Comparison of ENCODE assay signal across 8 cellular contexts in the genomic region with DNA sequence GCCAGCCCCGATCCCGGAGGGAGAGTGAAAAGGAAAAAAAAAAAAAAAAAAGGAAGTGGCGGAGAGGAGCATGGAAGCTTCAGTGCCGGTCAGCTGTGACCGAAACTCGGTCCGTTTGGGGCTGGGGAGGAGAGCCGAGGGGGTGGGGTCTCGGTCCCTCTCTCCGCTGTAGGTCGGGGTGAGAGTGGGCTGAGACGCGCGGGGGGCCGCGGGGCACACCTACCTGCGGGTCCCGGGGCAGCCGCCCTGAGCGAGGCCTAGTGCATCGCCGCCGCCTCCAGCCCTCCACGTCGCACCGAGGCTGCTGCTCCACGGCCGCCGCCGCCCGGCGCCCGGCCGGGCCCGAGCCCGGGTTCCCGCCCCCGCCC. TPM values are rescaled to one million over a fixed set of nuclear protein-coding genes. Genes with fewer than 3 reads are reported as not detected.
DNase-seq lines count a peak whose midpoint lies in the region; ATAC-seq, FAIRE-seq and TF ChIP-seq lines count a peak whose summit lies in the region.

No MANE protein-coding gene starts in this region.

- peaks cover 0 to 11% of the 10 kb centered on the region in 2 donors for H3K36me3 Mint-ChIP-seq in CD4-positive, alpha-beta memory T cell
- H3K36me3 Mint-ChIP-seq in T-cell (peaks cover 3% of the 10 kb centered on the region), mesothelial cell of epicardium (no peaks in the 10 kb centered on the region)

- peak; percentile 73 for FAIRE-seq in GM19239 (lab: Jason Lieb, UNC)

- ATAC-seq in HG03432 (IDR thresholded peaks at IDR 0.05; ENCODE audit: unreplicated experiment) (peak; percentile 69), T-cell (replicated peaks in 1 of 4) (peak; percentile 56 to 71 (median 66)), thoracic aorta (ENCODE audit: insufficient number of reproducible peaks, low FRiP score, low read depth) (peak; percentile 61)

- intact Hi-C loops in CD4-positive, alpha-beta memory T cell (cut with micrococcal nuclease) = loop anchor here (1.0 to 5.0 kb wide), 2 partner anchors 125 to 176 kb away; partner anchors contain the start of gene UGP2

- peak overlapping the region; percentile 21 to 51 for H3K4me3 ChIP-seq in CD4-positive, alpha-beta memory T cell (ENCODE audit: low read length in 2 of 2)
- peak overlapping the region; percentile 98 for H3K4me3 ChIP-seq in endocrine pancreas (ENCODE audit: control insufficient read depth, insufficient read depth, low read length)
- peak overlapping the region; percentile 85 for H3K4me3 ChIP-seq in thoracic aorta

- H3K36me3 ChIP-seq in CD4-positive, alpha-beta memory T cell (ENCODE audit: insufficient read depth, low read length) = no peaks in the 10 kb centered on the region
- H3K36me3 ChIP-seq in endocrine pancreas (ENCODE audit: control insufficient read depth, insufficient read depth, low read length) (no peaks in the 10 kb centered on the region), thoracic aorta (no peaks in the 10 kb centered on the region)

- peaks cover 55% of the 10 kb centered on the region for H3K4me1 ChIP-seq in CD4-positive, alpha-beta memory T cell (ENCODE audit: insufficient read depth, low read length)
- H3K4me1 ChIP-seq in endocrine pancreas (ENCODE audit: control insufficient read depth, insufficient read depth, low read length) = peaks cover 5% of the 10 kb centered on the region
- peaks cover 12 to 40% of the 10 kb centered on the region in 2 donors for H3K4me1 ChIP-seq in thoracic aorta (ENCODE audit: control insufficient read depth in 1 of 2, low read depth in 2 of 2)

- no peaks in the 10 kb centered on the region for H3K9me3 Mint-ChIP-seq in CD4-positive, alpha-beta memory T cell
- H3K9me3 Mint-ChIP-seq in T-cell (no peaks in the 10 kb centered on the region), mesothelial cell of epicardium (no peaks in the 10 kb centered on the region)

- H3K27ac ChIP-seq in CD4-positive, alpha-beta memory T cell (ENCODE audit: low read depth, low read length) = peak overlapping the region; percentile 72
- H3K27ac ChIP-seq in thoracic aorta = peak overlapping the region; percentile 85 to 95

- CTCF ChIA-PET in CD4-positive, alpha-beta memory T cell (lab: Charles Lee; ENCODE audit: partially characterized antibody) = interaction anchor here (0.6 to 1.5 kb wide), 4 partner anchors 16 to 1107 kb away, joined by 3 to 5 read pairs (median 4); no protein-coding TSS in a partner anchor
- CTCF ChIA-PET in T-cell (lab: Charles Lee) = interaction anchor here in 1 of 2 donors (0.7 to 1.7 kb wide), 2 partner anchors 10 to 310 kb away, joined by 4 to 5 read pairs; no protein-coding TSS in a partner anchor

- H3K27me3 ChIP-seq in CD4-positive, alpha-beta memory T cell (ENCODE audit: insufficient read depth, low read length) = no peaks in the 10 kb centered on the region
- no peaks in the 10 kb centered on the region for H3K27me3 ChIP-seq in endocrine pancreas (ENCODE audit: control insufficient read depth, insufficient read depth, low read length)
- no peaks in the 10 kb centered on the region for H3K27me3 ChIP-seq in thoracic aorta (replicated peaks; ENCODE audit: insufficient read depth)

- peak overlapping the region; percentile 98 to 99 (median 99) for H3K4me3 Mint-ChIP-seq in CD4-positive, alpha-beta memory T cell
- H3K4me3 Mint-ChIP-seq in T-cell = peak overlapping the region; percentile 97 to 100 (median 99)
- peak overlapping the region; percentile 93 for H3K4me3 Mint-ChIP-seq in mesothelial cell of epicardium

- POLR2A ChIA-PET in CD4-positive, alpha-beta memory T cell (lab: Charles Lee; ENCODE audit: partially characterized antibody) = interaction anchor here (0.6 to 2.8 kb wide), 11 partner anchors 15 to 505 kb away, joined by 3 to 10 read pairs (median 3); partner anchors contain the start of gene AFTPH
- POLR2A ChIA-PET in T-cell (lab: Charles Lee) = interaction anchor here (0.6 to 0.7 kb wide), 4 partner anchors 36 to 1110 kb away, joined by 3 to 5 read pairs (median 4); no protein-coding TSS in a partner anchor

- H3K9ac ChIP-seq in endocrine pancreas (ENCODE audit: control insufficient read depth, insufficient read depth, low read length) = peak overlapping the region; percentile 91

- H3K9me3 ChIP-seq in CD4-positive, alpha-beta memory T cell (ENCODE audit: control insufficient read depth in 1 of 2, low read length in 2 of 2) = no peaks in the 10 kb centered on the region
- H3K9me3 ChIP-seq in endocrine pancreas (ENCODE audit: control insufficient read depth, low read length) (no peaks in the 10 kb centered on the region), thoracic aorta (no peaks in the 10 kb centered on the region)

- no peak for TF ChIP-seq CTCF in mesothelial cell of epicardium (IDR thresholded peaks at IDR 0.05; ENCODE audit: unreplicated experiment)
- TF ChIP-seq CTCF in thoracic aorta (IDR thresholded peaks at IDR 0.05) = no peak

- peaks cover 34 to 51% (median 42%) of the 10 kb centered on the region in 4 donors for H3K4me1 Mint-ChIP-seq in CD4-positive, alpha-beta memory T cell
- H3K4me1 Mint-ChIP-seq in T-cell = peaks cover 45 to 51% (median 49%) of the 10 kb centered on the region in 3 donors
- H3K4me1 Mint-ChIP-seq in mesothelial cell of epicardium = peaks cover 35% of the 10 kb centered on the region

- H3K27ac Mint-ChIP-seq in CD4-positive, alpha-beta memory T cell = peak overlapping the region; percentile 94 to 99 (median 97)
- H3K27ac Mint-ChIP-seq in T-cell = peak overlapping the region; percentile 95 to 96
- H3K27ac Mint-ChIP-seq in mesothelial cell of epicardium = peak overlapping the region; percentile 98

- no peaks in the 10 kb centered on the region for H3K27me3 Mint-ChIP-seq in CD4-positive, alpha-beta memory T cell
- H3K27me3 Mint-ChIP-seq in T-cell (no peaks in the 10 kb centered on the region), mesothelial cell of epicardium (ENCODE audit: low read depth) (no peaks in the 10 kb centered on the region)

- DNase-seq in CD4-positive, alpha-beta memory T cell = peak in 1 of 5 donors; percentile 43
- no peak for DNase-seq in GM19239 (ENCODE audit: insufficient read length, low spot score)
- DNase-seq in T-cell = peak in 13 of 34 experiments; percentile 6 to 36 (median 20)
- DNase-seq in mesothelial cell of epicardium (ENCODE audit: low spot score in 2 of 2, unreplicated experiment in 2 of 2) = peak; percentile 32 to 69
- DNase-seq in thoracic aorta (ENCODE audit: low spot score) = no peak
- no peak for DNase-seq in NCI-H2107 treated with DMSO at 0.1 percent for 48 hours (lab: John Stamatoyannopoulos, UW; ENCODE audit: unreplicated experiment)

RNA-seq across cellular contexts. Expression of gene VPS54, which starts 0.5 kb away (rescaled TPM):
- 10 to 100 TPM; 15.2 to 16.4 TPM for total RNA-seq in CD4-positive, alpha-beta memory T cell
- 1 to 10 TPM; 4.0 to 9.1 TPM for polyA plus RNA-seq in CD4-positive, alpha-beta memory T cell
- total RNA-seq in T-cell (10 to 100 TPM; 12.3 to 15.1 (median 12.8) TPM), mesothelial cell of epicardium (35.4 to 35.6 TPM (median 35.4 TPM) in 3 replicates), thoracic aorta (10 to 100 TPM; 20.0 to 22.1 TPM)

Comparison
In these comparisons a context has a peak if more than half of its experiments do, and no peak if none do; other contexts are left out.
1. DNase-seq: peak in mesothelial cell of epicardium (2 of 2); none in GM19239 (single experiment), thoracic aorta (single experiment) and NCI-H2107 treated with DMSO at 0.1 percent for 48 hours (single experiment).
2. H3K4me3 ChIP-seq: peak in every context shown above with its lines; median percentile 98 in endocrine pancreas; 85 in thoracic aorta; 36 in CD4-positive, alpha-beta memory T cell.
3. Peak in every context shown above with its lines, with median percentiles within 50 percentile points of each other: H3K27ac Mint-ChIP-seq, H3K4me3 Mint-ChIP-seq and ATAC-seq.